18 cellular contexts compared by ENCODE assay signal in genomic region chr13:98083936-98084335, GRCh38. TPM values are rescaled to one million over a fixed set of nuclear protein-coding genes. Genes with fewer than 3 reads are reported as not detected.
A peak's percentile ranks its signal among the peaks of the same experiment; 100 is the strongest.
DNase-seq lines count a peak whose midpoint lies in the region; ATAC-seq, FAIRE-seq and TF ChIP-seq lines count a peak whose summit lies in the region.
"Had no signal": no experiment of that assay in that cellular context is flagged by ENCODE, and none has a peak within 500 bp of the region (broad histone marks: within the 10 kb centered on the region; RNA-seq: fewer than 3 reads in every experiment).

No MANE protein-coding gene starts in this region.

- DNase-seq in ELR (ENCODE audit: low read depth): peak; percentile 69
- no peak for DNase-seq in RWPE2 (ENCODE audit: low spot score)
- DNase-seq in fibroblast of lung (ENCODE audit: low read depth in 2 of 2): no peak
- no peak for DNase-seq in osteocyte (ENCODE audit: extremely low spot score, unreplicated experiment)
- DNase-seq in KG1 (lab: John Stamatoyannopoulos, UW): no peak
- DNase-seq in small intestine: no peak
- no peak for DNase-seq in prostate gland (ENCODE audit: low spot score)
- DNase-seq: BE2C; CD8-positive, alpha-beta T cell; DND-41; H7; MV-4-11; NCI-H1436; NCI-H2029 treated with DMSO at 0.1 percent for 48 hours; NCI-H510A treated with DMSO at 0.1 percent for 48 hours; Peyer's patch; SIG-M5 had no signal

- H3K27ac Mint-ChIP-seq in osteocyte (ENCODE audit: unreplicated experiment): peak overlapping the region; percentile 71
- H3K27ac Mint-ChIP-seq: CD8-positive, alpha-beta T cell had no signal

- H3K27me3 ChIP-seq in RWPE2 (ENCODE audit: insufficient read depth, poor library complexity, severe bottlenecking) (no peaks in the 10 kb centered on the region), fibroblast of lung (ENCODE audit: control insufficient read depth, insufficient read depth, low read length) (no peaks in the 10 kb centered on the region), small intestine (ENCODE audit: control insufficient read depth in 2 of 2, insufficient read depth in 2 of 2, low read length in 2 of 2) (no peaks in the 10 kb centered on the region), prostate gland (replicated peaks; ENCODE audit: insufficient read depth) (no peaks in the 10 kb centered on the region)
- H3K27me3 ChIP-seq: BE2C, Peyer's patch had no signal

- H3K4me3 ChIP-seq in RWPE2 (ENCODE audit: severe bottlenecking) (no peak overlapping the region), fibroblast of lung (replicated peaks in 1 of 4; ENCODE audit: control extremely low read depth in 1 of 4, insufficient read depth in 1 of 4, low read depth in 3 of 4, low read length in 4 of 4) (no peak overlapping the region), small intestine (ENCODE audit: low read depth in 1 of 2, low read length in 2 of 2) (no peak overlapping the region), prostate gland (no peak overlapping the region)
- H3K4me3 ChIP-seq: Peyer's patch had no signal

- no peak overlapping the region for H3K9ac ChIP-seq in fibroblast of lung (ENCODE audit: insufficient read depth, low read length)

- H3K4me1 ChIP-seq in RWPE2 (ENCODE audit: insufficient read depth, poor library complexity, severe bottlenecking) (peaks cover 5% of the 10 kb centered on the region), fibroblast of lung (ENCODE audit: control insufficient read depth, extremely low read depth, insufficient read depth, low read length) (peaks cover 2% of the 10 kb centered on the region), small intestine (ENCODE audit: control insufficient read depth in 2 of 2, insufficient read depth in 1 of 2, low read depth in 1 of 2, low read length in 1 of 2) (no peaks in the 10 kb centered on the region), prostate gland (replicated peaks) (no peaks in the 10 kb centered on the region)
- H3K4me1 ChIP-seq: BE2C, Peyer's patch had no signal

- intact Hi-C loops in prostate gland (cut with DNase I): no loop called here

- H3K36me3 ChIP-seq in RWPE2 (ENCODE audit: low read depth) (no peaks in the 10 kb centered on the region), fibroblast of lung (ENCODE audit: control insufficient read depth, insufficient read depth, low read length) (no peaks in the 10 kb centered on the region), small intestine (ENCODE audit: control insufficient read depth in 2 of 2, insufficient read depth in 2 of 2, low read length in 2 of 2) (no peaks in the 10 kb centered on the region), prostate gland (no peaks in the 10 kb centered on the region)
- H3K36me3 ChIP-seq: BE2C, Peyer's patch had no signal

- H3K36me3 Mint-ChIP-seq in osteocyte (ENCODE audit: unreplicated experiment): no peaks in the 10 kb centered on the region
- H3K36me3 Mint-ChIP-seq: CD8-positive, alpha-beta T cell had no signal

- no peak overlapping the region for H3K4me3 Mint-ChIP-seq in osteocyte (ENCODE audit: unreplicated experiment)
- H3K4me3 Mint-ChIP-seq: CD8-positive, alpha-beta T cell had no signal

- H2AFZ ChIP-seq in fibroblast of lung (ENCODE audit: low read length): no peak overlapping the region

- H3K4me2 ChIP-seq in fibroblast of lung (ENCODE audit: extremely low read depth, insufficient read depth, low read length): no peak overlapping the region

- H3K9me3 Mint-ChIP-seq in osteocyte (ENCODE audit: unreplicated experiment): no peaks in the 10 kb centered on the region
- H3K9me3 Mint-ChIP-seq: CD8-positive, alpha-beta T cell had no signal

- H3K27ac ChIP-seq in RWPE2 (ENCODE audit: poor library complexity, severe bottlenecking) (peak overlapping the region; percentile 3), fibroblast of lung (ENCODE audit: insufficient read depth, low read length) (peak overlapping the region; percentile 24), small intestine (ENCODE audit: low read depth in 1 of 2, low read length in 1 of 2) (no peak overlapping the region), prostate gland (no peak overlapping the region)
- H3K27ac ChIP-seq: Peyer's patch had no signal

- ATAC-seq in RWPE2 (ENCODE audit: low read depth): peak; percentile 65; the same call in 2 of the 3 replicates
- ATAC-seq: CD8-positive, alpha-beta T cell had no signal

- no peaks in the 10 kb centered on the region for H3K27me3 Mint-ChIP-seq in osteocyte (ENCODE audit: unreplicated experiment)

- H4K20me1 ChIP-seq in fibroblast of lung (ENCODE audit: control insufficient read depth, extremely low read depth, insufficient read depth, low read length): no peaks in the 10 kb centered on the region

- peaks cover 16% of the 10 kb centered on the region for H3K4me1 Mint-ChIP-seq in osteocyte (ENCODE audit: unreplicated experiment)

- TF ChIP-seq CTCF in RWPE2 (IDR thresholded peaks at IDR 0.05; ENCODE audit: poor library complexity, severe bottlenecking): no peak
- TF ChIP-seq CTCF in fibroblast of lung (conservative IDR thresholded peaks at IDR 0.05 in 1 of 2, IDR thresholded peaks at IDR 0.05 in 1 of 2; ENCODE audit: low read depth in 1 of 2, low read length in 2 of 2): no peak
- TF ChIP-seq CTCF in osteocyte (IDR thresholded peaks at IDR 0.05): no peak
- no peak for TF ChIP-seq CTCF in prostate gland (IDR thresholded peaks at IDR 0.05)

- H3K79me2 ChIP-seq in fibroblast of lung (ENCODE audit: control insufficient read depth, insufficient read depth, low read length): no peaks in the 10 kb centered on the region

- no peak for TF ChIP-seq POLR2A in prostate gland (IDR thresholded peaks at IDR 0.05)

- WGBS in small intestine, 3 donors: 92 to 98% (median 93%) methylated on average over 3 of the region's 3 CpGs
- 91% methylated on average over 3 of the region's 3 CpGs for WGBS in prostate gland

- no peak for FAIRE-seq in small intestine (lab: Jason Lieb, UNC)
- FAIRE-seq: D721Med had no signal

- no peaks in the 10 kb centered on the region for H3K9me3 ChIP-seq in RWPE2 (ENCODE audit: severe bottlenecking)
- H3K9me3 ChIP-seq in fibroblast of lung (ENCODE audit: control insufficient read depth, insufficient read depth, low read depth, low read length): no peaks in the 10 kb centered on the region
- no peaks in the 10 kb centered on the region for H3K9me3 ChIP-seq in small intestine (ENCODE audit: control insufficient read depth, low read depth)
- no peaks in the 10 kb centered on the region for H3K9me3 ChIP-seq in prostate gland
- H3K9me3 ChIP-seq: BE2C, Peyer's patch had no signal

RNA-seq across cellular contexts. Expression of gene FARP1, which starts 59.0 kb away (rescaled TPM):
- total RNA-seq in fibroblast of lung (21.6 and 50.9 TPM in 2 replicates), osteocyte (347 and 357 TPM in 2 replicates), prostate gland (10 to 100 TPM; 70.6 to 77.5 TPM)
- polyA plus RNA-seq in fibroblast of lung (114 and 199 TPM in 2 replicates), small intestine (1 to 10 TPM in 2 of 3 donors, under 1 TPM in 1; 0.89 to 8.6 (median 3.8) TPM)
- 127 and 245 TPM in 2 replicates for polyA plus RNA-seq in fibroblast of lung (2012)
- polyA minus RNA-seq in fibroblast of lung (ENCODE audit: low replicate concordance): 98.0 and 174 TPM in 2 replicates

Comparison
In these comparisons a context has a peak if more than half of its experiments do, and no peak if none do; other contexts are left out.
1. H3K27ac ChIP-seq: peak in RWPE2 (single experiment) and fibroblast of lung (single experiment); none in small intestine (0 of 2) and prostate gland (0 of 2).